In genomic region chr3:123652346-123652984, GRCh38 we compare ENCODE assay signal across 8 cellular contexts.
DNase-seq lines count a peak whose midpoint lies in the region; ATAC-seq and TF ChIP-seq lines count a peak whose summit lies in the region.

No MANE protein-coding gene starts in this region.

- H3K4me1 ChIP-seq in Panc1 (ENCODE audit: control insufficient read depth, insufficient read depth, low read length) = no peaks in the 10 kb centered on the region

- H3K27me3 Mint-ChIP-seq in brain = no peaks in the 10 kb centered on the region

- CTCF ChIA-PET in Panc1 (lab: Charles Lee) = interaction anchor here (0.5 to 3.4 kb wide), 15 partner anchors 10 to 328 kb away, joined by 3 to 27 read pairs (median 4); no protein-coding TSS in a partner anchor

- DNase-seq in 8988T (peak; percentile 57), LHCN-M2 (ENCODE audit: low read depth) (peak; percentile 71), Panc1 (ENCODE audit: low read depth, low spot score) (peak; percentile 43), inferior parietal cortex (ENCODE audit: extremely low spot score) (peak; percentile 82)
- DNase-seq in effector CD4-positive, alpha-beta T cell = no peak

- H3K27me3 ChIP-seq in Panc1 (ENCODE audit: control insufficient read depth, insufficient read depth, low read length) = no peaks in the 10 kb centered on the region

- H3K4me1 Mint-ChIP-seq in brain = peaks cover 27% of the 10 kb centered on the region

- H3K4me3 ChIP-seq in GM12875 (ENCODE audit: low read depth, low read length) (no peak overlapping the region), Panc1 (ENCODE audit: low read depth in 2 of 2, low read length in 2 of 2) (no peak overlapping the region), skin epidermis (no peak overlapping the region)

- no peaks in the 10 kb centered on the region for H3K36me3 ChIP-seq in Panc1 (ENCODE audit: control insufficient read depth, insufficient read depth, low read length)

- H3K4me3 Mint-ChIP-seq in brain = peak overlapping the region in 3 of 5 experiments; percentile 22 to 36 (median 35)

- peak; percentile 96 for ATAC-seq in Panc1

- peaks cover 17% of the 10 kb centered on the region for H3K36me3 Mint-ChIP-seq in brain

- peaks cover 0 to 3% (median 0%) of the 10 kb centered on the region in 5 experiments for H3K9me3 Mint-ChIP-seq in brain

- in situ Hi-C loops in Panc1 (cut with HindIII; ENCODE audit: low pct_unique_long_range_greater_than_20kb, low sequenced_read_pairs) = no loop called here

- TF ChIP-seq CTCF in GM12875 (IDR thresholded peaks at IDR 0.05; ENCODE audit: borderline replicate concordance, insufficient read depth, low read depth, low read length) = peak; percentile 83
- peak; percentile 98 for TF ChIP-seq CTCF in Panc1 (IDR thresholded peaks at IDR 0.05)
- TF ChIP-seq CTCF in brain (conservative IDR thresholded peaks at IDR 0.05) = peak; percentile 98

- H3K27ac ChIP-seq in Panc1 (ENCODE audit: low read length) = no peak overlapping the region
- H3K27ac ChIP-seq in skin epidermis = peak overlapping the region in 14 of 21 experiments; percentile 20 to 86 (median 71)

- no TSS peak for BruUV-seq in Panc1 (replicated peaks; lab: Mats Ljungman, UMichigan)

- intact Hi-C loops in Panc1 (cut with micrococcal nuclease; ENCODE audit: unreplicated experiment) = loop anchor here (2.0 kb wide), 2 partner anchors 50 to 70 kb away; no protein-coding TSS in a partner anchor

- H3K9me3 ChIP-seq in Panc1 (ENCODE audit: control insufficient read depth, insufficient read depth, low read depth, low read length) = no peaks in the 10 kb centered on the region

- POLR2A ChIA-PET in Panc1 (lab: Charles Lee) = no interaction called here

- H3K27ac Mint-ChIP-seq in brain = peak overlapping the region; percentile 81 to 95 (median 86)
